Comparison of ENCODE assay signal across 15 cellular contexts in the genomic region with DNA sequence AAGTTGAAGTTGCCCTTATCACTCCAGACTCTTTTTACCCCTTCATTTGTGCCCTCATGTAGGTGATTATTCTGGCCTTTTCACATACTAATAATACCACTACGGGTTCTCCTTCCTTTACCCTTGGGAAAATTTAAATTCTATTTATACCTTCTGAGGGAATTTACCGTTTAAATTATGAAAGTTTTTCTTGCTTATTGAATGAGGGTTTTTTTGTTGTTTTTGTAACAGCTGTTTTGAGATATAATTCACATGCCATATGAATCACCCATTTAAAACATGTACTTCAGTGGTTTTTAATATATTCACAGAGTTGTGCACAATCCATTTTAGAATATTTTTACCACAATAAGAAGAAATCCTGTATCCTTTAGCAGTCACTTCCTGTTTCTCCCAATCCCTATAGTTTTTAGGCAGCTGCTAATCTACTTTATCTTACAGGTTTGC. TPM values are rescaled to one million over a fixed set of nuclear protein-coding genes. Genes with fewer than 3 reads are reported as not detected.
DNase-seq lines count a peak whose midpoint lies in the region; ATAC-seq, FAIRE-seq and TF ChIP-seq lines count a peak whose summit lies in the region.
"Had no signal": no experiment of that assay in that cellular context is flagged by ENCODE, and none has a peak within 500 bp of the region (broad histone marks: within the 10 kb centered on the region; RNA-seq: fewer than 3 reads in every experiment).

No MANE protein-coding gene starts in this region.

- intact Hi-C loops in Right ventricle myocardium superior (cut with DNase I) = no loop called here

- FAIRE-seq in keratinocyte (lab: Jason Lieb, UNC) = no peak

- H3K27ac ChIP-seq in ACC112 (ENCODE audit: low read depth, low read length) (peak overlapping the region; percentile 34), keratinocyte (ENCODE audit: control insufficient read depth, insufficient read depth, low read length) (peak overlapping the region; percentile 19)

- dilution Hi-C loops in keratinocyte (cut with MboI; ENCODE audit: extremely low pct_ligation_motif_present, low sequenced_read_pairs) = no loop called here

- no peak overlapping the region for H2AFZ ChIP-seq in ACC112 (ENCODE audit: low read length, unreplicated experiment)
- H2AFZ ChIP-seq in keratinocyte (ENCODE audit: control insufficient read depth, low read length) = no peak overlapping the region

- H3K9me1 ChIP-seq in keratinocyte (ENCODE audit: control insufficient read depth, extremely low read depth, insufficient read depth, low read length) = no peaks in the 10 kb centered on the region

- H3K4me2 ChIP-seq in keratinocyte (ENCODE audit: control insufficient read depth, extremely low read depth, insufficient read depth, low read depth, low read length) = no peak overlapping the region

- TF ChIP-seq CTCF in keratinocyte (optimal IDR thresholded peaks at IDR 0.05 in 1 of 3, IDR thresholded peaks at IDR 0.05 in 1 of 3, conservative IDR thresholded peaks at IDR 0.05 in 1 of 3; ENCODE audit: extremely low read depth in 1 of 3, insufficient read depth in 2 of 3, low read length in 3 of 3) = no peak

- H4K20me1 ChIP-seq in keratinocyte (ENCODE audit: control insufficient read depth, extremely low read depth, insufficient read depth, low read length) = no peaks in the 10 kb centered on the region

- H3K79me2 ChIP-seq in ACC112 (ENCODE audit: control insufficient read depth, insufficient read depth, low read length, unreplicated experiment) (peaks cover 49% of the 10 kb centered on the region), keratinocyte (ENCODE audit: control insufficient read depth, insufficient read depth, low read length) (peaks cover 24% of the 10 kb centered on the region)

- DNase-seq in adipocyte (ENCODE audit: low read depth) = peak; percentile 55
- no peak for DNase-seq in keratinocyte (ENCODE audit: low read depth, low spot score)
- no peak for DNase-seq in Right ventricle myocardium superior
- no peak for DNase-seq in NOMO-1 treated with DMSO at 0.1 percent for 48 hours (lab: John Stamatoyannopoulos, UW; ENCODE audit: unreplicated experiment)
- no peak for DNase-seq in NCI-H1694 (lab: John Stamatoyannopoulos, UW)
- no peak for DNase-seq in T-helper 2 cell
- DNase-seq: activated CD4-positive, alpha-beta T cell treated with anti-CD3 and anti-CD28 coated beads for 4 hours; activated effector memory CD4-positive, alpha-beta T cell treated with Interleukin-2 at 50 U/mL for 16 hours; C1 segment of cervical spinal cord; GF-D8; immature natural killer cell; retina; stimulated activated naive CD8-positive, alpha-beta T cell treated with anti-CD3 and anti-CD28 coated beads, Interleukin-15, amount 100 ng/mL, for 72 hours had no signal

- no peaks in the 10 kb centered on the region for H3K9me3 ChIP-seq in adipocyte (ENCODE audit: control insufficient read depth, low read length)
- H3K9me3 ChIP-seq in keratinocyte (ENCODE audit: control insufficient read depth, low read depth, low read length) = no peaks in the 10 kb centered on the region

- H3K27me3 ChIP-seq in ACC112 (ENCODE audit: insufficient read depth, low read length) (no peaks in the 10 kb centered on the region), adipocyte (replicated peaks; ENCODE audit: control insufficient read depth, insufficient read depth, low read length) (no peaks in the 10 kb centered on the region), keratinocyte (ENCODE audit: control insufficient read depth, extremely low read depth, insufficient read depth, low read length) (no peaks in the 10 kb centered on the region)

- peak overlapping the region; percentile 9 for H3K9ac ChIP-seq in adipocyte (ENCODE audit: low read length)
- H3K9ac ChIP-seq in keratinocyte (ENCODE audit: control insufficient read depth, extremely low read depth, insufficient read depth, low read length) = no peak overlapping the region

- H3K36me3 ChIP-seq in ACC112 (ENCODE audit: insufficient read depth, low read length) (no peaks in the 10 kb centered on the region), adipocyte (ENCODE audit: control insufficient read depth, insufficient read depth, low read length, severe bottlenecking) (no peaks in the 10 kb centered on the region), keratinocyte (ENCODE audit: control insufficient read depth in 2 of 2, extremely low read depth in 1 of 2, insufficient read depth in 2 of 2, low read length in 2 of 2) (no peaks in the 10 kb centered on the region)

- H3K4me3 ChIP-seq in ACC112 (ENCODE audit: low read depth, low read length) = peak overlapping the region; percentile 13; the same call in 1 of the 2 replicates
- H3K4me3 ChIP-seq in adipocyte (ENCODE audit: low read length) = no peak overlapping the region
- H3K4me3 ChIP-seq in keratinocyte (ENCODE audit: control insufficient read depth in 2 of 3, extremely low read depth in 1 of 3, insufficient read depth in 2 of 3, low read depth in 1 of 3, low read length in 3 of 3) = no peak overlapping the region

- ATAC-seq in GM18868 (IDR thresholded peaks at IDR 0.05; ENCODE audit: unreplicated experiment) (peak; percentile 49), Right ventricle myocardium superior (ENCODE audit: poor library complexity) (no peak)
- ATAC-seq: stimulated activated naive CD8-positive, alpha-beta T cell treated with anti-CD3 and anti-CD28 coated beads, Interleukin-15, amount 100 ng/mL, for 72 hours had no signal

- H3K4me1 ChIP-seq in ACC112 (ENCODE audit: control insufficient read depth, insufficient read depth, low read length, unreplicated experiment) (peaks cover 18% of the 10 kb centered on the region), adipocyte (ENCODE audit: control insufficient read depth, insufficient read depth, low read length) (peaks cover 28% of the 10 kb centered on the region), keratinocyte (ENCODE audit: control insufficient read depth, extremely low read depth, insufficient read depth, low read length) (peaks cover 5% of the 10 kb centered on the region)

RNA-seq across cellular contexts. Expression of a gene that starts 54.7 kb away (rescaled TPM):
- polyA plus RNA-seq in keratinocyte = 23.6 to 36.4 TPM (median 30.2 TPM) in 3 replicates
- 19.6 TPM for polyA plus RNA-seq in keratinocyte (2011; ENCODE audit: low read depth)
- 15.2 and 25.0 TPM in 2 replicates for polyA plus RNA-seq in keratinocyte (2011; cell fraction: cytosol; rRNA removed)
- 29.7 and 37.8 TPM in 2 replicates for polyA plus RNA-seq in keratinocyte (2011; cell fraction: nucleus; rRNA removed)
- polyA plus RNA-seq in keratinocyte (2012; ENCODE audit: low replicate concordance) = 10.5 and 21.2 TPM in 2 replicates
- polyA minus RNA-seq in keratinocyte = 23.4 to 66.9 TPM (median 41.5 TPM) in 3 replicates
- 22.6 TPM for polyA minus RNA-seq in keratinocyte (2011; cell fraction: cytosol; rRNA and poly(A)+ RNA removed)
- polyA minus RNA-seq in keratinocyte (2011; cell fraction: nucleus; rRNA and poly(A)+ RNA removed) = 28.4 and 65.1 TPM in 2 replicates
- 4.4 TPM for total RNA-seq in Right ventricle myocardium superior
